8 cellular contexts compared by ENCODE assay signal in genomic region chr6:157981395-157982296, GRCh38. TPM values are rescaled to one million over a fixed set of nuclear protein-coding genes. Genes with fewer than 3 reads are reported as not detected.
DNase-seq lines count a peak whose midpoint lies in the region; ATAC-seq and TF ChIP-seq lines count a peak whose summit lies in the region.

TSS of gene SYNJ2 (plus strand) at chr6:157981863. CDS start at chr6:157981962, 99 bp downstream.

- CTCF ChIA-PET in A673 (lab: Charles Lee): interaction anchor here (0.5 to 1.2 kb wide), 3 partner anchors 42 to 94 kb away, joined by 3 to 5 read pairs (median 3); no protein-coding TSS in a partner anchor
- CTCF ChIA-PET in activated CD4-positive, alpha-beta memory T cell treated with anti-CD3 and anti-CD28 coated beads, Interleukin-2, amount 10 ng/mL, durations not matched to agents 7 days and 5 days (lab: Charles Lee): interaction anchor here (1.2 to 6.5 kb wide), 6 partner anchors 20 to 108 kb away, joined by 3 to 67 read pairs (median 6); no protein-coding TSS in a partner anchor

- H3K27me3 Mint-ChIP-seq in activated CD4-positive, alpha-beta memory T cell treated with anti-CD3 and anti-CD28 coated beads, Interleukin-2, amount 10 ng/mL, durations not matched to agents 7 days and 5 days: peaks cover 8% of the 10 kb centered on the region
- H3K27me3 Mint-ChIP-seq in memory B cell: no peaks in the 10 kb centered on the region

- peak within 1 kb of the TSS; percentile 96 for H3K4me3 Mint-ChIP-seq in activated CD4-positive, alpha-beta memory T cell treated with anti-CD3 and anti-CD28 coated beads, Interleukin-2, amount 10 ng/mL, durations not matched to agents 7 days and 5 days
- peak within 1 kb of the TSS; percentile 86 for H3K4me3 Mint-ChIP-seq in memory B cell

- BruUV-seq in A673 (replicated peaks; lab: Mats Ljungman, UMichigan): no TSS peak

- DNase-seq in A673 (ENCODE audit: low spot score): peak; percentile 83
- peak; percentile 30 for DNase-seq in NCI-H510A treated with DMSO at 0.1 percent for 48 hours (lab: John Stamatoyannopoulos, UW)
- peak; percentile 90 for DNase-seq in activated CD4-positive, alpha-beta memory T cell treated with anti-CD3 and anti-CD28 coated beads, Interleukin-2, amount 10 ng/mL, durations not matched to agents 7 days and 5 days
- peak; percentile 75 for DNase-seq in effector CD4-positive, alpha-beta T cell
- DNase-seq in memory B cell (ENCODE audit: low spot score in 2 of 2): peak; percentile 74 to 79
- peak; percentile 77 for DNase-seq in stimulated activated CD8-positive, alpha-beta memory T cell treated with anti-CD3 and anti-CD28 coated beads, Interleukin-12 subunit alpha, Interleukin-12 subunit beta, amount 100 ng/mL, for 4 hours (ENCODE audit: low read depth)

- peak within 1 kb of the TSS; percentile 90 for H3K27ac ChIP-seq in A673 (ENCODE audit: low read depth, low read length, poor library complexity, severe bottlenecking)

- TF ChIP-seq CTCF in A673 (conservative IDR thresholded peaks at IDR 0.05; ENCODE audit: low read depth, low read length): peak; percentile 52

- H3K27ac Mint-ChIP-seq in activated CD4-positive, alpha-beta memory T cell treated with anti-CD3 and anti-CD28 coated beads, Interleukin-2, amount 10 ng/mL, durations not matched to agents 7 days and 5 days: peak within 1 kb of the TSS; percentile 80
- peak within 1 kb of the TSS; percentile 53 for H3K27ac Mint-ChIP-seq in memory B cell

- ATAC-seq in GM18519 (IDR thresholded peaks at IDR 0.05; ENCODE audit: low FRiP score, unreplicated experiment) (peak; percentile 75), HG03066 (IDR thresholded peaks at IDR 0.05; ENCODE audit: low read depth, unreplicated experiment) (peak; percentile 69), memory B cell (ENCODE audit: low read depth) (peak; percentile 83)

- no peaks in the 10 kb centered on the region for H3K9me3 Mint-ChIP-seq in activated CD4-positive, alpha-beta memory T cell treated with anti-CD3 and anti-CD28 coated beads, Interleukin-2, amount 10 ng/mL, durations not matched to agents 7 days and 5 days
- no peaks in the 10 kb centered on the region for H3K9me3 Mint-ChIP-seq in memory B cell

- no peaks in the 10 kb centered on the region for H3K36me3 ChIP-seq in A673 (ENCODE audit: insufficient read depth, low read length, poor library complexity, severe bottlenecking)

- H3K4me3 ChIP-seq in A673 (ENCODE audit: low read depth, low read length, poor library complexity, severe bottlenecking): peak within 1 kb of the TSS; percentile 94

- H3K4me1 ChIP-seq in A673 (ENCODE audit: insufficient read depth, low read length, poor library complexity, severe bottlenecking): peaks cover 17% of the 10 kb centered on the region

- intact Hi-C loops in A673 (cut with micrococcal nuclease; ENCODE audit: unreplicated experiment): loop anchor here (5.0 kb wide), 1 partner anchor 46 kb away; no protein-coding TSS in a partner anchor

- H3K4me1 Mint-ChIP-seq in activated CD4-positive, alpha-beta memory T cell treated with anti-CD3 and anti-CD28 coated beads, Interleukin-2, amount 10 ng/mL, durations not matched to agents 7 days and 5 days: peaks cover 57% of the 10 kb centered on the region
- peaks cover 14% of the 10 kb centered on the region for H3K4me1 Mint-ChIP-seq in memory B cell

- H3K27me3 ChIP-seq in A673 (replicated peaks; ENCODE audit: insufficient read depth, low read depth, low read length, poor library complexity): no peaks in the 10 kb centered on the region

- POLR2A ChIA-PET in A673 (lab: Charles Lee; ENCODE audit: low non-redundant PET): no interaction called here
- POLR2A ChIA-PET in activated CD4-positive, alpha-beta memory T cell treated with anti-CD3 and anti-CD28 coated beads, Interleukin-2, amount 10 ng/mL, durations not matched to agents 7 days and 5 days (lab: Charles Lee): interaction anchor here (0.7 to 3.9 kb wide), 14 partner anchors 10 to 888 kb away, joined by 3 to 33 read pairs (median 4); no protein-coding TSS in a partner anchor

- no peaks in the 10 kb centered on the region for H3K9me3 ChIP-seq in A673 (ENCODE audit: low read depth, low read length, poor library complexity, severe bottlenecking)

- peaks cover 15% of the 10 kb centered on the region for H3K36me3 Mint-ChIP-seq in activated CD4-positive, alpha-beta memory T cell treated with anti-CD3 and anti-CD28 coated beads, Interleukin-2, amount 10 ng/mL, durations not matched to agents 7 days and 5 days (ENCODE audit: low read depth)
- no peaks in the 10 kb centered on the region for H3K36me3 Mint-ChIP-seq in memory B cell

RNA-seq across cellular contexts. Expression of gene SYNJ2, which starts in this region (rescaled TPM):
- 34.5 and 37.0 TPM in 2 replicates for total RNA-seq in A673 (2021)
- total RNA-seq in activated CD4-positive, alpha-beta memory T cell treated with anti-CD3 and anti-CD28 coated beads, Interleukin-2, amount 10 ng/mL, durations not matched to agents 7 days and 5 days: 10 to 100 TPM; 36.8 to 39.1 TPM

Comparison
In these comparisons a context has a peak if more than half of its experiments do, and no peak if none do; other contexts are left out.
1. Peak in every context shown above with its lines: DNase-seq, ATAC-seq, H3K4me3 ChIP-seq and H3K27ac ChIP-seq.
2. DNase-seq: peak in every context shown above with its lines; median percentile 90 in activated CD4-positive, alpha-beta memory T cell treated with anti-CD3 and anti-CD28 coated beads, Interleukin-2, amount 10 ng/mL, durations not matched to agents 7 days and 5 days; 83 in A673; 77 in stimulated activated CD8-positive, alpha-beta memory T cell treated with anti-CD3 and anti-CD28 coated beads, Interleukin-12 subunit alpha, Interleukin-12 subunit beta, amount 100 ng/mL, for 4 hours; 76 in memory B cell; 75 in effector CD4-positive, alpha-beta T cell; 30 in NCI-H510A treated with DMSO at 0.1 percent for 48 hours.